In the genomic region with DNA sequence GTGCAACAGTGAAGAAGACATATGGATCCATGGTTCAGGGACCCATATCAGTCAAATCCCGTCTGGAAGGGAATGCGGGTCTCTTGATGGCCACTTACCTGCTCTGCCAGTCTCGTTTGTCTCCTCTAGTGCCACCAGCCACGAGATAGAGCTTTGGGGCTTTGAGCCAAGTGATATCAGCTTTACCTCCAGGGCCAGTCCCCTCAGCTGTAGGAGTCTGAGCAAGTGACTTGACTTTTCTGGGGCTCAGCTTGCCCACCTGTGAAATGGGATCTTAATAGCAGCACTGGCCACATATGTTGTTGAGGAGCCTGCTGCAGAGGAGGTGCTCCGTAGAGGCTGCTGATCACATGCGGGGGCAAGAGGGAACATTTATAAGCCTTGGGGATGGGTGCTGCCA, we compare ENCODE assay signal across 14 cellular contexts. TPM values are rescaled to one million over a fixed set of nuclear protein-coding genes. Genes with fewer than 3 reads are reported as not detected.
DNase-seq lines count a peak whose midpoint lies in the region; ATAC-seq and TF ChIP-seq lines count a peak whose summit lies in the region.
"Had no signal": no experiment of that assay in that cellular context is flagged by ENCODE, and none has a peak within 500 bp of the region (broad histone marks: within the 10 kb centered on the region; RNA-seq: fewer than 3 reads in every experiment).

No MANE protein-coding gene starts in this region.

- BruUV-seq in PC-3 (replicated peaks; lab: Mats Ljungman, UMichigan) = no TSS peak

- H3K4me3 ChIP-seq in esophagus muscularis mucosa (no peak overlapping the region), skin epidermis (peak overlapping the region in 1 of 7 experiments; percentile 25), PC-3 (ENCODE audit: low read length) (no peak overlapping the region)

- no peaks in the 10 kb centered on the region for H3K9me3 Mint-ChIP-seq in T-helper 1 cell treated with Interleukin-12 subunit alpha and Interleukin-12 subunit beta and Interleukin-4 antibody, amounts not matched to agents 30 μg/mL and 1 μg/mL, for 36 hours
- no peaks in the 10 kb centered on the region for H3K9me3 Mint-ChIP-seq in osteocyte (ENCODE audit: unreplicated experiment)

- POLR2A ChIA-PET in RWPE1 (lab: Yijun Ruan, JAX; ENCODE audit: low non-redundant PET) (no interaction called here), PC-3 (lab: Charles Lee; ENCODE audit: unreplicated experiment) (no interaction called here)

- no peaks in the 10 kb centered on the region for H3K27me3 ChIP-seq in esophagus muscularis mucosa
- H3K27me3 ChIP-seq in PC-3 (ENCODE audit: low read length) = no peaks in the 10 kb centered on the region
- H3K27me3 ChIP-seq: uterus had no signal

- no peaks in the 10 kb centered on the region for H3K36me3 Mint-ChIP-seq in T-helper 1 cell treated with Interleukin-12 subunit alpha and Interleukin-12 subunit beta and Interleukin-4 antibody, amounts not matched to agents 30 μg/mL and 1 μg/mL, for 36 hours (ENCODE audit: low read depth)
- H3K36me3 Mint-ChIP-seq in osteocyte (ENCODE audit: unreplicated experiment) = no peaks in the 10 kb centered on the region

- CTCF ChIA-PET in RWPE1 (lab: Yijun Ruan, JAX) (no interaction called here), PC-3 (lab: Charles Lee) (interaction anchor here (0.6 kb wide), 1 partner anchor 1613 kb away, joined by 3 read pairs; no protein-coding TSS in a partner anchor)

- no peak overlapping the region for H2AFZ ChIP-seq in PC-3 (ENCODE audit: low read length)

- no peaks in the 10 kb centered on the region for H4K20me1 ChIP-seq in PC-3 (ENCODE audit: low read length)

- intact Hi-C loops in esophagus muscularis mucosa (cut with DNase I) (no loop called here), PC-3 (cut with micrococcal nuclease) (no loop called here)

- no peak for TF ChIP-seq POLR2A in esophagus muscularis mucosa (IDR thresholded peaks at IDR 0.05; ENCODE audit: low read depth)

- H3K27ac ChIP-seq in RWPE1 (peak overlapping the region; percentile 98), esophagus muscularis mucosa (replicated peaks in 1 of 4) (peak overlapping the region; percentile 83 to 90 (median 86)), skin epidermis (peak overlapping the region in 14 of 21 experiments; percentile 69 to 89 (median 81)), PC-3 (ENCODE audit: low read length) (no peak overlapping the region)

- H3K4me1 ChIP-seq in esophagus muscularis mucosa (peaks cover 43 to 50% (median 47%) of the 10 kb centered on the region in 4 donors), PC-3 (ENCODE audit: insufficient read depth, low read length) (peaks cover 6% of the 10 kb centered on the region)

- WGBS in esophagus muscularis mucosa = 77% methylated on average over 6 of the region's 6 CpGs

- H3K9me3 ChIP-seq in esophagus muscularis mucosa = no peaks in the 10 kb centered on the region
- no peaks in the 10 kb centered on the region for H3K9me3 ChIP-seq in PC-3 (ENCODE audit: low read length)
- H3K9me3 ChIP-seq: uterus had no signal

- no peaks in the 10 kb centered on the region for H3K27me3 Mint-ChIP-seq in T-helper 1 cell treated with Interleukin-12 subunit alpha and Interleukin-12 subunit beta and Interleukin-4 antibody, amounts not matched to agents 30 μg/mL and 1 μg/mL, for 36 hours (ENCODE audit: low read depth)
- H3K27me3 Mint-ChIP-seq in osteocyte (ENCODE audit: unreplicated experiment) = no peaks in the 10 kb centered on the region

- H3K4me2 ChIP-seq in PC-3 (ENCODE audit: low read length) = no peak overlapping the region

- TF ChIP-seq CTCF in RWPE1 (conservative IDR thresholded peaks at IDR 0.05; ENCODE audit: low read depth) = no peak
- no peak for TF ChIP-seq CTCF in esophagus muscularis mucosa (IDR thresholded peaks at IDR 0.05)
- no peak for TF ChIP-seq CTCF in PC-3 (conservative IDR thresholded peaks at IDR 0.05; ENCODE audit: low read depth, low read length)
- TF ChIP-seq CTCF in osteocyte (IDR thresholded peaks at IDR 0.05) = no peak

- H3K27ac Mint-ChIP-seq in T-helper 1 cell treated with Interleukin-12 subunit alpha and Interleukin-12 subunit beta and Interleukin-4 antibody, amounts not matched to agents 30 μg/mL and 1 μg/mL, for 36 hours = peak overlapping the region; percentile 97
- no peak overlapping the region for H3K27ac Mint-ChIP-seq in osteocyte (ENCODE audit: unreplicated experiment)

- ATAC-seq in PC-3 = no peak

- H3K9me2 ChIP-seq in PC-3 (replicated peaks; ENCODE audit: low read length) = no peaks in the 10 kb centered on the region

- peak overlapping the region; percentile 31 for H3K4me3 Mint-ChIP-seq in T-helper 1 cell treated with Interleukin-12 subunit alpha and Interleukin-12 subunit beta and Interleukin-4 antibody, amounts not matched to agents 30 μg/mL and 1 μg/mL, for 36 hours
- no peak overlapping the region for H3K4me3 Mint-ChIP-seq in osteocyte (ENCODE audit: unreplicated experiment)

- peaks cover 9% of the 10 kb centered on the region for H3K4me1 Mint-ChIP-seq in T-helper 1 cell treated with Interleukin-12 subunit alpha and Interleukin-12 subunit beta and Interleukin-4 antibody, amounts not matched to agents 30 μg/mL and 1 μg/mL, for 36 hours (ENCODE audit: low read depth)
- H3K4me1 Mint-ChIP-seq in osteocyte (ENCODE audit: unreplicated experiment) = peaks cover 3% of the 10 kb centered on the region

- H3F3A ChIP-seq in PC-3 (ENCODE audit: low read length, unreplicated experiment) = no peaks in the 10 kb centered on the region

- TF ChIP-seq EP300 in esophagus muscularis mucosa (IDR thresholded peaks at IDR 0.05) = no peak

- no peaks in the 10 kb centered on the region for H3K36me3 ChIP-seq in esophagus muscularis mucosa
- H3K36me3 ChIP-seq in PC-3 (ENCODE audit: low read depth, low read length) = no peaks in the 10 kb centered on the region
- H3K36me3 ChIP-seq: uterus had no signal

- no peak overlapping the region for H3K9ac ChIP-seq in PC-3 (ENCODE audit: low read length)

- no peaks in the 10 kb centered on the region for H3K79me2 ChIP-seq in PC-3 (ENCODE audit: low read length)

- DNase-seq in T-helper 1 cell (no peak), RWPE1 (ENCODE audit: low spot score) (no peak), esophagus muscularis mucosa (ENCODE audit: extremely low spot score) (no peak), PC-3 (no peak), NCI-H446 treated with DMSO at 0.1 percent for 48 hours (lab: John Stamatoyannopoulos, UW) (no peak), osteocyte (ENCODE audit: extremely low spot score, unreplicated experiment) (no peak)
- DNase-seq: DND-41, hippocampal formation, midbrain, NCI-H187, OCI-M1, uterus had no signal

RNA-seq across cellular contexts. Expression of gene SLC2A9, which starts 1.2 kb away (rescaled TPM):
- total RNA-seq in esophagus muscularis mucosa (10 to 100 TPM in 1 of 4 donors, 1 to 10 TPM in 3; 5.6 to 10.5 (median 6.5) TPM), PC-3 (2014; rRNA removed) (0.11 TPM in 1 of 2 replicates, not detected in the other), osteocyte (0.31 and 0.43 TPM in 2 replicates)
